Comparison of ENCODE assay signal across 12 cellular contexts in the genomic region with DNA sequence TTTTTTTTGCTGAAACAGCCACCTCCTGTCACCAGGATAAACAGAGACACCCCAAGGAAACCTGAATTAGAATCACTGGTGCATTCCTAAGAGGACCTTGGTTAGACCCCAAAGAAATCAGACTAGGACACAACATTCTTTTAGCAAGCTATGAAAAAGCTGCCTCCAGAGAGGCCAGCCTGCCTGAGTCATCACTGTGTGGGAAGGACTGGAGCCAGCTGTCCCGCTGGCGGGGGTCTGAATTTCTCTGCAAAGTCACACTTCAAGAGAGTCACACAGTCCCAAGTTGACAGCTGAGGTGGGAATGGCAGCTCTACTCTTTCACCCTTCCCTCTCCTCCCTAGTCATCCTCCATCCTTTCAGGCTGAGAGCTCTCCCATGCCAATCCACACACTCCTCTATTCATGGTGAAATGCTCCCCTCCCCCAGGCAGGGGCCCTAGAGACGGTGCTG.
DNase-seq lines count a peak whose midpoint lies in the region; ATAC-seq and TF ChIP-seq lines count a peak whose summit lies in the region.
"Had no signal": no experiment of that assay in that cellular context is flagged by ENCODE, and none has a peak within 500 bp of the region (broad histone marks: within the 10 kb centered on the region; RNA-seq: fewer than 3 reads in every experiment).

No MANE protein-coding gene starts in this region.

- H3K27ac ChIP-seq in mesendoderm (ENCODE audit: low read depth, low read length) = no peak overlapping the region

- H2BK5ac ChIP-seq in mesendoderm (ENCODE audit: low read length) = no peak overlapping the region

- CTCF ChIA-PET in AG04449 (lab: Yijun Ruan, JAX) = no interaction called here

- peak overlapping the region in 4 of 5 experiments; percentile 0 to 83 (median 42) for H3K27ac Mint-ChIP-seq in brain
- H3K27ac Mint-ChIP-seq: activated CD8-positive, alpha-beta T cell treated with anti-CD3 and anti-CD28 coated beads for 36 hours; T-helper 1 cell treated with Interleukin-12 subunit alpha and Interleukin-12 subunit beta and Interleukin-4 antibody, amounts not matched to agents 30 μg/mL and 1 μg/mL, for 36 hours had no signal

- no peak overlapping the region for H2BK15ac ChIP-seq in mesendoderm (replicated peaks; ENCODE audit: low read depth)

- no peaks in the 10 kb centered on the region for H3K79me2 ChIP-seq in mesendoderm (ENCODE audit: control insufficient read depth, insufficient read depth, low read length)

- peaks cover 3% of the 10 kb centered on the region for H3K4me1 ChIP-seq in mesendoderm (ENCODE audit: control insufficient read depth, low read depth, low read length)

- H3K23ac ChIP-seq in mesendoderm (ENCODE audit: low read length) = no peak overlapping the region

- peaks cover 8% of the 10 kb centered on the region for H3K27me3 Mint-ChIP-seq in brain

- H4K5ac ChIP-seq in mesendoderm (ENCODE audit: low read length) = no peak overlapping the region

- POLR2A ChIA-PET in AG04449 (lab: Yijun Ruan, JAX) = interaction anchor here (0.7 kb wide), 1 partner anchor 8 kb away, joined by 4 read pairs; no protein-coding TSS in a partner anchor

- peak; percentile 2 for DNase-seq in AG04449 (ENCODE audit: low read depth, low spot score)
- peak; percentile 9 for DNase-seq in HS-27A (ENCODE audit: low read depth)
- peak; percentile 87 for DNase-seq in mesendoderm
- no peak for DNase-seq in DMS153 (lab: John Stamatoyannopoulos, UW)
- no peak for DNase-seq in T-helper 1 cell
- DNase-seq: activated CD8-positive, alpha-beta T cell treated with anti-CD3 and anti-CD28 coated beads for 36 hours; NCI-H1092 treated with DMSO at 0.1 percent for 48 hours had no signal

- ATAC-seq in GM19467 (IDR thresholded peaks at IDR 0.05; ENCODE audit: unreplicated experiment) (no peak), HG03342 (IDR thresholded peaks at IDR 0.05; ENCODE audit: unreplicated experiment) (no peak)
- ATAC-seq: activated CD8-positive, alpha-beta T cell treated with anti-CD3 and anti-CD28 coated beads for 36 hours; HCT116 had no signal

- no peak overlapping the region for H3K18ac ChIP-seq in mesendoderm (ENCODE audit: low read length)

- H3K79me1 ChIP-seq in mesendoderm (ENCODE audit: low read length) = no peaks in the 10 kb centered on the region

- no peak overlapping the region for H3K4me2 ChIP-seq in mesendoderm (ENCODE audit: low read length)

- H3K9ac ChIP-seq in mesendoderm (ENCODE audit: low read length) = no peak overlapping the region

- no peaks in the 10 kb centered on the region for H3K27me3 ChIP-seq in mesendoderm (ENCODE audit: insufficient read depth, low read length, poor library complexity)

- no peaks in the 10 kb centered on the region for H3K36me3 ChIP-seq in mesendoderm (ENCODE audit: control insufficient read depth, insufficient read depth, low read length)

- TF ChIP-seq CTCF in AG04449 (IDR thresholded peaks at IDR 0.05; ENCODE audit: insufficient read depth, low read length, missing control alignments) (no peak), brain (conservative IDR thresholded peaks at IDR 0.05) (no peak)

- H3K4me3 ChIP-seq in AG04449 (ENCODE audit: low read depth, low read length) = no peak overlapping the region
- no peak overlapping the region for H3K4me3 ChIP-seq in mesendoderm (ENCODE audit: low read length)

- H2AK5ac ChIP-seq in mesendoderm (ENCODE audit: low read length) = no peak overlapping the region

- WGBS in mesendoderm (ENCODE audit: extremely low coverage, insufficient coverage, low lambda C conversion rate) = no CpG with 5 or more reads among the region's 3 CpGs

- H3K4ac ChIP-seq in mesendoderm (ENCODE audit: low read depth, low read length) = no peak overlapping the region

- peak overlapping the region; percentile 6 for H3K56ac ChIP-seq in mesendoderm (ENCODE audit: low read length)

- H3K4me3 Mint-ChIP-seq in brain = no peak overlapping the region
- H3K4me3 Mint-ChIP-seq: activated CD8-positive, alpha-beta T cell treated with anti-CD3 and anti-CD28 coated beads for 36 hours; T-helper 1 cell treated with Interleukin-12 subunit alpha and Interleukin-12 subunit beta and Interleukin-4 antibody, amounts not matched to agents 30 μg/mL and 1 μg/mL, for 36 hours had no signal

- peaks cover 60% of the 10 kb centered on the region for H3K4me1 Mint-ChIP-seq in brain

- H3K36me3 Mint-ChIP-seq in brain = no peaks in the 10 kb centered on the region

- H4K8ac ChIP-seq in mesendoderm (ENCODE audit: low read depth, low read length) = no peak overlapping the region

- no peak overlapping the region for H2BK120ac ChIP-seq in mesendoderm (ENCODE audit: low read depth, low read length)

- H3K9me3 Mint-ChIP-seq in brain = peaks cover 0 to 4% (median 0%) of the 10 kb centered on the region in 5 experiments
- H3K9me3 Mint-ChIP-seq: activated CD8-positive, alpha-beta T cell treated with anti-CD3 and anti-CD28 coated beads for 36 hours; T-helper 1 cell treated with Interleukin-12 subunit alpha and Interleukin-12 subunit beta and Interleukin-4 antibody, amounts not matched to agents 30 μg/mL and 1 μg/mL, for 36 hours had no signal

Comparison
In these comparisons a context has a peak if more than half of its experiments do, and no peak if none do; other contexts are left out.
1. DNase-seq: peak in AG04449 (single experiment), HS-27A (single experiment) and mesendoderm (single experiment); none in DMS153 (single experiment) and T-helper 1 cell (0 of 5).